9 cellular contexts compared by ENCODE assay signal in genomic region chr4:178010596-178010995, GRCh38.
"Had no signal": no experiment of that assay in that cellular context is flagged by ENCODE, and none has a peak within 500 bp of the region (broad histone marks: within the 10 kb centered on the region; RNA-seq: fewer than 3 reads in every experiment).

No MANE protein-coding gene starts in this region.

- H2AFZ ChIP-seq: GM23338 had no signal

- DNase-seq: H7, HFFc6, Karpas-422, KBM-7 had no signal

- H3K27ac ChIP-seq: KMS-11 had no signal

- H3K36me3 ChIP-seq: HAP-1 had no signal

- H3K9me3 ChIP-seq: HAP-1 had no signal

- H3K4me3 ChIP-seq: GM23338, HAP-1 had no signal

- H3K4me1 ChIP-seq: HAP-1 had no signal

- FAIRE-seq: HTR-8/SVneo had no signal

- H3K9ac ChIP-seq: KMS-11 had no signal

- H3K4me2 ChIP-seq: GM23338, KMS-11 had no signal

- ATAC-seq: GM23338, HCT116 had no signal
